ENCODE assay signal across 10 cellular contexts in genomic region chr10:124145109-124145860, GRCh38. TPM values are rescaled to one million over a fixed set of nuclear protein-coding genes. Genes with fewer than 3 reads are reported as not detected.
A peak's percentile ranks its signal among the peaks of the same experiment; 100 is the strongest.
DNase-seq lines count a peak whose midpoint lies in the region; ATAC-seq lines count a peak whose summit lies in the region.
"Had no signal": no experiment of that assay in that cellular context is flagged by ENCODE, and none has a peak within 500 bp of the region (broad histone marks: within the 10 kb centered on the region; RNA-seq: fewer than 3 reads in every experiment).

No MANE protein-coding gene starts in this region.

- H3K27me3 Mint-ChIP-seq in T-helper 17 cell, result no peaks in the 10 kb centered on the region

- no peak overlapping the region for H3K4me3 Mint-ChIP-seq in T-helper 17 cell

- H3K4me1 Mint-ChIP-seq in T-helper 17 cell, result peaks cover 2% of the 10 kb centered on the region

- peak; percentile 46 for DNase-seq in KBM-7
- DNase-seq in T-helper 17 cell, result no peak
- peak; percentile 59 for DNase-seq in left ventricle myocardium superior
- DNase-seq in sciatic nerve (ENCODE audit: low spot score), result no peak
- DNase-seq in DMS 273 treated with DMSO at 0.1 percent for 48 hours (lab: John Stamatoyannopoulos, UW), result no peak
- no peak for DNase-seq in NCI-H226
- DNase-seq in activated T-cell treated with anti-CD3 and anti-CD28 coated beads, Interleukin-2, amount 50 U/mL, for 48 hours, result no peak
- DNase-seq: activated gamma-delta T cell, NCI-H1105 had no signal

- in situ Hi-C loops in KBM-7 (cut with MboI; ENCODE audit: low pct_unique_long_range_greater_than_20kb, low sequenced_read_pairs), result no loop called here

- ATAC-seq in T-helper 17 cell, result peak; percentile 27
- peak; percentile 89 for ATAC-seq in left ventricle myocardium superior
- peak; percentile 90 for ATAC-seq in sciatic nerve
- no peak for ATAC-seq in HG02970 (IDR thresholded peaks at IDR 0.05; ENCODE audit: low FRiP score, unreplicated experiment)

- H3K36me3 Mint-ChIP-seq in T-helper 17 cell (ENCODE audit: low read depth), result no peaks in the 10 kb centered on the region

- no peak overlapping the region for H3K27ac Mint-ChIP-seq in T-helper 17 cell

- intact Hi-C loops in left ventricle myocardium superior (cut with micrococcal nuclease) (no loop called here), sciatic nerve (cut with DNase I) (no loop called here)

- no peaks in the 10 kb centered on the region for H3K9me3 ChIP-seq in T-helper 17 cell (ENCODE audit: control insufficient read depth, low read length, poor library complexity, severe bottlenecking)

RNA-seq across cellular contexts. Expression of gene CHST15, which starts 51.9 kb away (rescaled TPM):
- total RNA-seq in T-helper 17 cell, result 1 to 10 TPM in 1 of 2 donors, under 1 TPM in 1; 0.26 to 3.3 TPM
- total RNA-seq in left ventricle myocardium superior, result 4.0 TPM
- total RNA-seq in sciatic nerve, result 31.7 TPM

Comparison
In these comparisons a context has a peak if more than half of its experiments do, and no peak if none do; other contexts are left out.
1. DNase-seq: peak in KBM-7 (single experiment) and left ventricle myocardium superior (single experiment); none in T-helper 17 cell (0 of 3), sciatic nerve (single experiment), DMS 273 treated with DMSO at 0.1 percent for 48 hours (single experiment), NCI-H226 (single experiment) and activated T-cell treated with anti-CD3 and anti-CD28 coated beads, Interleukin-2, amount 50 U/mL, for 48 hours (0 of 2).